ENCODE assay signal across 21 cellular contexts in genomic region chr11:97224396-97224795, GRCh38.
A peak's percentile ranks its signal among the peaks of the same experiment; 100 is the strongest.
DNase-seq lines count a peak whose midpoint lies in the region; ATAC-seq and TF ChIP-seq lines count a peak whose summit lies in the region.
"Had no signal": no experiment of that assay in that cellular context is flagged by ENCODE, and none has a peak within 500 bp of the region (broad histone marks: within the 10 kb centered on the region; RNA-seq: fewer than 3 reads in every experiment).

No MANE protein-coding gene starts in this region.

- CTCF ChIA-PET in SK-N-SH (lab: Yijun Ruan, JAX), result interaction anchor here (1.9 to 2.0 kb wide), 2 partner anchors 9 to 760 kb away, joined by 4 to 5 read pairs; no protein-coding TSS in a partner anchor

- no peak overlapping the region for H3K27ac ChIP-seq in SK-N-SH (ENCODE audit: low read depth in 2 of 2, low read length in 1 of 2)
- no peak overlapping the region for H3K27ac ChIP-seq in heart left ventricle
- H3K27ac ChIP-seq in thyroid gland, result no peak overlapping the region
- H3K27ac ChIP-seq: GM23248, HL-60 had no signal

- H3K79me2 ChIP-seq in SK-N-SH (ENCODE audit: insufficient read depth), result no peaks in the 10 kb centered on the region

- no peaks in the 10 kb centered on the region for H3K9me2 ChIP-seq in SK-N-SH

- no peaks in the 10 kb centered on the region for H3K36me3 Mint-ChIP-seq in mesothelial cell of epicardium
- H3K36me3 Mint-ChIP-seq: CD4-positive, CD25-positive, alpha-beta regulatory T cell; CD8-positive, alpha-beta memory T cell had no signal

- TF ChIP-seq EP300 in SK-N-SH (IDR thresholded peaks at IDR 0.05; ENCODE audit: borderline replicate concordance in 1 of 2, low read depth in 1 of 2, low read length in 1 of 2), result no peak

- H2AFZ ChIP-seq in SK-N-SH (ENCODE audit: low read depth), result no peak overlapping the region
- H2AFZ ChIP-seq: GM23248 had no signal

- TF ChIP-seq CTCF in SK-N-SH (IDR thresholded peaks at IDR 0.05) (no peak), heart left ventricle (IDR thresholded peaks at IDR 0.05) (no peak), thyroid gland (IDR thresholded peaks at IDR 0.05) (no peak), mesothelial cell of epicardium (IDR thresholded peaks at IDR 0.05; ENCODE audit: unreplicated experiment) (no peak)

- TF ChIP-seq POLR2A in heart left ventricle (IDR thresholded peaks at IDR 0.05) (no peak), thyroid gland (IDR thresholded peaks at IDR 0.05) (no peak)

- POLR2A ChIA-PET in SK-N-SH (lab: Yijun Ruan, JAX), result no interaction called here

- no peak overlapping the region for H3K4me3 ChIP-seq in SK-N-SH (ENCODE audit: low read depth in 2 of 2, low read length in 1 of 2)
- no peak overlapping the region for H3K4me3 ChIP-seq in heart left ventricle
- no peak overlapping the region for H3K4me3 ChIP-seq in thyroid gland (replicated peaks in 1 of 3)
- H3K4me3 ChIP-seq: GM12878, GM23248, HAP-1 had no signal

- H3K27me3 ChIP-seq in SK-N-SH (ENCODE audit: insufficient read depth), result no peaks in the 10 kb centered on the region
- H3K27me3 ChIP-seq in heart left ventricle, result no peaks in the 10 kb centered on the region
- H3K27me3 ChIP-seq in thyroid gland, result no peaks in the 10 kb centered on the region

- intact Hi-C loops in heart left ventricle (cut with DNase I) (no loop called here), cardiac septum (cut with DNase I) (no loop called here), left ventricle myocardium superior (cut with micrococcal nuclease) (no loop called here), thyroid gland (cut with DNase I) (no loop called here)

- H3K9me3 Mint-ChIP-seq in mesothelial cell of epicardium, result no peaks in the 10 kb centered on the region

- no peaks in the 10 kb centered on the region for H3K27me3 Mint-ChIP-seq in mesothelial cell of epicardium (ENCODE audit: low read depth)
- H3K27me3 Mint-ChIP-seq: B cell; CD4-positive, CD25-positive, alpha-beta regulatory T cell; CD8-positive, alpha-beta memory T cell had no signal

- H3K4me1 ChIP-seq in SK-N-SH (ENCODE audit: control insufficient read depth in 1 of 2, insufficient read depth in 2 of 2, low read depth in 1 of 2, low read length in 1 of 2) (no peaks in the 10 kb centered on the region), heart left ventricle (peaks cover 0 to 2% (median 0%) of the 10 kb centered on the region in 12 donors), thyroid gland (no peaks in the 10 kb centered on the region)
- H3K4me1 ChIP-seq: HAP-1 had no signal

- under 1% methylated on average over 4 of the region's 4 CpGs for WGBS in SK-N-SH (ENCODE audit: low lambda C conversion rate)
- 33 to 50% (median 37%) methylated on average over 4 of the region's 4 CpGs for WGBS in heart left ventricle, 4 donors
- WGBS in thyroid gland, 2 donors, result 29 to 34% methylated on average over 4 of the region's 4 CpGs

- no peak for TF ChIP-seq RAD21 in SK-N-SH (IDR thresholded peaks at IDR 0.05; ENCODE audit: low read length)

- no peaks in the 10 kb centered on the region for H3F3A ChIP-seq in SK-N-SH (replicated peaks; ENCODE audit: insufficient read depth)

- H3K9me3 ChIP-seq in SK-N-SH (no peaks in the 10 kb centered on the region), heart left ventricle (no peaks in the 10 kb centered on the region), thyroid gland (no peaks in the 10 kb centered on the region)
- H3K9me3 ChIP-seq: HAP-1 had no signal

- H3K36me3 ChIP-seq in SK-N-SH (replicated peaks in 1 of 2; ENCODE audit: control insufficient read depth in 1 of 2, insufficient read depth in 2 of 2, low read length in 1 of 2) (no peaks in the 10 kb centered on the region), heart left ventricle (no peaks in the 10 kb centered on the region), thyroid gland (no peaks in the 10 kb centered on the region)
- H3K36me3 ChIP-seq: HAP-1 had no signal

- H3K27ac Mint-ChIP-seq in mesothelial cell of epicardium, result no peak overlapping the region
- H3K27ac Mint-ChIP-seq: B cell; CD4-positive, CD25-positive, alpha-beta regulatory T cell; CD8-positive, alpha-beta memory T cell had no signal

- DNase-seq in SK-N-SH, result no peak
- no peak for DNase-seq in heart left ventricle
- no peak for DNase-seq in cardiac septum (ENCODE audit: low spot score)
- no peak for DNase-seq in left ventricle myocardium superior
- DNase-seq in thyroid gland, result peak; percentile 4 to 8
- no peak for DNase-seq in mesothelial cell of epicardium (ENCODE audit: low spot score in 2 of 2, unreplicated experiment in 2 of 2)
- DNase-seq: C1 segment of cervical spinal cord; CD4-positive, CD25-positive, alpha-beta regulatory T cell; CD8-positive, alpha-beta memory T cell; COR-L47; DMS 273 treated with DMSO at 0.1 percent for 48 hours; DMS53; DND-41; EL; GM23248 had no signal

- H3K4me3 Mint-ChIP-seq in mesothelial cell of epicardium, result no peak overlapping the region
- H3K4me3 Mint-ChIP-seq: B cell; CD4-positive, CD25-positive, alpha-beta regulatory T cell; CD8-positive, alpha-beta memory T cell had no signal

- no peak overlapping the region for H3K9ac ChIP-seq in SK-N-SH
- H3K9ac ChIP-seq: GM23248 had no signal

- no peak overlapping the region for H3K4me2 ChIP-seq in SK-N-SH

- H4K20me1 ChIP-seq in SK-N-SH (ENCODE audit: insufficient read depth), result no peaks in the 10 kb centered on the region

- ATAC-seq in SK-N-SH treated with all-trans-retinoic acid at 6 μM for 48 hours, result no peak
- ATAC-seq in heart left ventricle, result peak in 3 of 4 donors; percentile 71 to 86 (median 82)
- peak; percentile 91 for ATAC-seq in left ventricle myocardium superior
- ATAC-seq in HG03280 (IDR thresholded peaks at IDR 0.05; ENCODE audit: unreplicated experiment), result no peak
- ATAC-seq: GM12878 had no signal

- peaks cover 33% of the 10 kb centered on the region for H3K4me1 Mint-ChIP-seq in mesothelial cell of epicardium
- H3K4me1 Mint-ChIP-seq: B cell; CD4-positive, CD25-positive, alpha-beta regulatory T cell; CD8-positive, alpha-beta memory T cell had no signal

TF ChIP-seq in SK-N-SH, 30 proteins besides CTCF, POLR2A, EP300 and RAD21:
- TF ChIP-seq FOSL2 (IDR thresholded peaks at IDR 0.05; ENCODE audit: borderline replicate concordance, low read depth) (no peak), GATA2 (CRISPR knock-in tag; IDR thresholded peaks at IDR 0.05) (0 out of 2 replicates have a peak, but pooled peaks have one; percentile 7)
- TF ChIP-seq, protein P1, sequence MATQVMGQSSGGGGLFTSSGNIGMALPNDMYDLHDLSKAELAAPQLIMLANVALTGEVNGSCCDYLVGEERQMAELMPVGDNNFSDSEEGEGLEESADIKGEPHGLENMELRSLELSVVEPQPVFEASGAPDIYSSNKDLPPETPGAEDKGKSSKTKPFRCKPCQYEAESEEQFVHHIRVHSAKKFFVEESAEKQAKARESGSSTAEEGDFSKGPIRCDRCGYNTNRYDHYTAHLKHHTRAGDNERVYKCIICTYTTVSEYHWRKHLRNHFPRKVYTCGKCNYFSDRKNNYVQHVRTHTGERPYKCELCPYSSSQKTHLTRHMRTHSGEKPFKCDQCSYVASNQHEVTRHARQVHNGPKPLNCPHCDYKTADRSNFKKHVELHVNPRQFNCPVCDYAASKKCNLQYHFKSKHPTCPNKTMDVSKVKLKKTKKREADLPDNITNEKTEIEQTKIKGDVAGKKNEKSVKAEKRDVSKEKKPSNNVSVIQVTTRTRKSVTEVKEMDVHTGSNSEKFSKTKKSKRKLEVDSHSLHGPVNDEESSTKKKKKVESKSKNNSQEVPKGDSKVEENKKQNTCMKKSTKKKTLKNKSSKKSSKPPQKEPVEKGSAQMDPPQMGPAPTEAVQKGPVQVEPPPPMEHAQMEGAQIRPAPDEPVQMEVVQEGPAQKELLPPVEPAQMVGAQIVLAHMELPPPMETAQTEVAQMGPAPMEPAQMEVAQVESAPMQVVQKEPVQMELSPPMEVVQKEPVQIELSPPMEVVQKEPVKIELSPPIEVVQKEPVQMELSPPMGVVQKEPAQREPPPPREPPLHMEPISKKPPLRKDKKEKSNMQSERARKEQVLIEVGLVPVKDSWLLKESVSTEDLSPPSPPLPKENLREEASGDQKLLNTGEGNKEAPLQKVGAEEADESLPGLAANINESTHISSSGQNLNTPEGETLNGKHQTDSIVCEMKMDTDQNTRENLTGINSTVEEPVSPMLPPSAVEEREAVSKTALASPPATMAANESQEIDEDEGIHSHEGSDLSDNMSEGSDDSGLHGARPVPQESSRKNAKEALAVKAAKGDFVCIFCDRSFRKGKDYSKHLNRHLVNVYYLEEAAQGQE (IDR thresholded peaks at IDR 0.05; ENCODE audit: low read depth, low read length), result no peak

TF ChIP-seq in SK-N-SH treated with all-trans-retinoic acid at 6 μM for 48 hours, 23 proteins besides CTCF, POLR2A, EP300 and RAD21 (continues in another document):
- TF ChIP-seq TOX (CRISPR knock-in tag; IDR thresholded peaks at IDR 0.05; ENCODE audit: borderline replicate concordance) (no peak), BACH2 (CRISPR knock-in tag; IDR thresholded peaks at IDR 0.05; ENCODE audit: borderline replicate concordance) (no peak), SNAI2 (CRISPR knock-in tag; IDR thresholded peaks at IDR 0.05) (no peak), CSDC2 (CRISPR knock-in tag; IDR thresholded peaks at IDR 0.05) (no peak), RARB (CRISPR knock-in tag; IDR thresholded peaks at IDR 0.05) (no peak), ZNF8 (CRISPR knock-in tag; IDR thresholded peaks at IDR 0.05) (no peak), PPARA (CRISPR knock-in tag; IDR thresholded peaks at IDR 0.05; ENCODE audit: borderline replicate concordance) (no peak), POU6F1 (CRISPR knock-in tag; IDR thresholded peaks at IDR 0.05; ENCODE audit: borderline replicate concordance, low read depth) (no peak), OSR1 (CRISPR knock-in tag; IDR thresholded peaks at IDR 0.05) (no peak)

Comparison
In these comparisons a context has a peak if more than half of its experiments do, and no peak if none do; other contexts are left out.
1. DNase-seq: peak in thyroid gland (2 of 2); none in SK-N-SH (single experiment), heart left ventricle (0 of 5), cardiac septum (single experiment), left ventricle myocardium superior (single experiment) and mesothelial cell of epicardium (0 of 2).
2. ATAC-seq: peak in heart left ventricle (3 of 4) and left ventricle myocardium superior (single experiment); none in SK-N-SH treated with all-trans-retinoic acid at 6 μM for 48 hours (single experiment) and HG03280 (single experiment).